In the genomic region with DNA sequence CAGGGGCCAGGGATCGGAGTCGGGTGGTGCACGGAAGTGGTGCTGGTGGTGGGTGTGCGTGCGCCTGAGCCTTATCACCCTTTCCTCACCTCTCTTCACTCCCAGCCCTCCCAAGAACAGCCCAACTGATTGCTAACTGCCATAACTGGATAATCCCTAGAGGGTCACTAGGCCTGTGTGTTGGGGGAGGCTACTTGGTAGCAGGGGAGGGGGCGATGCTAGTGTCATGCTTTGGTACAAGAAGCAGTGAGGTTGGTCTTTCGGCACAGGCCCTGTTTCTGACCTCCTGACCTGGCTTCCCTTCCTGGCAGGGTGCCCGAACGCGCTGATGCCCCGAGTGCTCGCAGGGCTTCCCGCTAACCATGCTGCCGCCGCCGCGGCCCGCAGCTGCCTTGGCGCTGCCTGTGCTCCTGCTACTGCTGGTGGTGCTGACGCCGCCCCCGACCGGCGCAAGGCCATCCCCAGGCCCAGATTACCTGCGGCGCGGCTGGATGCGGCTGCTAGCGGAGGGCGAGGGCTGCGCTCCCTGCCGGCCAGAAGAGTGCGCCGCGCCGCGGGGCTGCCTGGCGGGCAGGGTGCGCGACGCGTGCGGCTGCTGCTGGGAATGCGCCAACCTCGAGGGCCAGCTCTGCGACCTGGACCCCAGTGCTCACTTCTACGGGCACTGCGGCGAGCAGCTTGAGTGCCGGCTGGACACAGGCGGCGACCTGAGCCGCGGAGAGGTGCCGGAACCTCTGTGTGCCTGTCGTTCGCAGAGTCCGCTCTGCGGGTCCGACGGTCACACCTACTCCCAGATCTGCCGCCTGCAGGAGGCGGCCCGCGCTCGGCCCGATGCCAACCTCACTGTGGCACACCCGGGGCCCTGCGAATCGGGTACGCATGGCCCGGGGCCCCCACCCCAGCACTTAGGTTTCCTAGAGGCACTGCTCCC, we compare ENCODE assay signal across 8 cellular contexts. TPM values are rescaled to one million over a fixed set of nuclear protein-coding genes. Genes with fewer than 3 reads are reported as not detected.
DNase-seq lines count a peak whose midpoint lies in the region; ATAC-seq and TF ChIP-seq lines count a peak whose summit lies in the region.

No MANE protein-coding gene starts in this region.

- WGBS in stomach, 5 donors: 3 to 11% (median 4%) methylated on average over 22 to 72 of the region's 72 CpGs

- H3K9me3 ChIP-seq in stomach: no peaks in the 10 kb centered on the region

- H3K36me3 ChIP-seq in stomach: no peaks in the 10 kb centered on the region

- intact Hi-C loops in activated B cell treated with CpG ODN at 0.5 μM for 24 hours (cut with micrococcal nuclease): loop anchor here (5.0 to 10.0 kb wide), 4 partner anchors 160 to 1582 kb away; a partner anchor contains a TSS
- intact Hi-C loops in dorsolateral prefrontal cortex (cut with DNase I): loop anchor here (2.0 to 10.0 kb wide), 2 partner anchors 48 to 68 kb away; no protein-coding TSS in a partner anchor
- intact Hi-C loops in stomach (cut with DNase I; ENCODE audit: low total_unique reads): no loop called here

- H3K4me3 ChIP-seq in NB4 (ENCODE audit: low read depth, low read length) (peak overlapping the region; percentile 97), dorsolateral prefrontal cortex (peak overlapping the region in 49 of 59 donors; percentile 4 to 93 (median 34)), stomach (peak overlapping the region; percentile 63 to 67 (median 65))

- H3K27me3 ChIP-seq in dorsolateral prefrontal cortex: peaks cover 0 to 57% (median 37%) of the 10 kb centered on the region in 45 donors
- peaks cover 0 to 53% (median 4%) of the 10 kb centered on the region in 3 donors for H3K27me3 ChIP-seq in stomach

- H3K4me1 ChIP-seq in stomach: peaks cover 42 to 78% (median 76%) of the 10 kb centered on the region in 4 donors

- no peak for TF ChIP-seq EP300 in stomach (IDR thresholded peaks at IDR 0.05)

- TF ChIP-seq POLR2A in NB4 (IDR thresholded peaks at IDR 0.05; ENCODE audit: extremely low read depth, insufficient read length) (peak; percentile 19), stomach (IDR thresholded peaks at IDR 0.05) (no peak)

- DNase-seq in NCI-H1694 treated with DMSO at 0.1 percent for 48 hours (lab: John Stamatoyannopoulos, UW) (peak; percentile 15), NCI-H1694 (lab: John Stamatoyannopoulos, UW) (no peak), NB4 (ENCODE audit: low read depth) (peak; percentile 89), activated B cell treated with CpG ODN at 0.5 μM for 24 hours (peak; percentile 66), dorsolateral prefrontal cortex (peak in 1 of 10 donors; percentile 44), mesothelial cell of epicardium (ENCODE audit: low spot score in 2 of 2, unreplicated experiment in 2 of 2) (peak; percentile 53 to 75), stomach (peak; percentile 76), pons (ENCODE audit: low spot score) (no peak)

- H3K9me3 Mint-ChIP-seq in activated B cell treated with CpG ODN at 0.5 μM for 24 hours: no peaks in the 10 kb centered on the region
- H3K9me3 Mint-ChIP-seq in mesothelial cell of epicardium: no peaks in the 10 kb centered on the region

- H3K27ac ChIP-seq in dorsolateral prefrontal cortex (peak overlapping the region in 2 of 59 donors; percentile 96 to 97), stomach (peak overlapping the region; percentile 93 to 100 (median 98))

- H3K27me3 Mint-ChIP-seq in activated B cell treated with CpG ODN at 0.5 μM for 24 hours (peaks cover 8% of the 10 kb centered on the region), mesothelial cell of epicardium (ENCODE audit: low read depth) (peaks cover 44% of the 10 kb centered on the region)

- H3K27ac Mint-ChIP-seq in activated B cell treated with CpG ODN at 0.5 μM for 24 hours: no peak overlapping the region
- peak overlapping the region; percentile 94 for H3K27ac Mint-ChIP-seq in mesothelial cell of epicardium

- H3K4me3 Mint-ChIP-seq in activated B cell treated with CpG ODN at 0.5 μM for 24 hours: peak overlapping the region; percentile 66
- peak overlapping the region; percentile 91 for H3K4me3 Mint-ChIP-seq in mesothelial cell of epicardium

- TF ChIP-seq CTCF in NB4 (IDR thresholded peaks at IDR 0.05; ENCODE audit: low read depth, low read length) (peak; percentile 16), activated B cell treated with CpG ODN at 0.5 μM for 24 hours (IDR thresholded peaks at IDR 0.05) (no peak), dorsolateral prefrontal cortex (IDR thresholded peaks at IDR 0.05 in 54 of 56, conservative IDR thresholded peaks at IDR 0.05 in 2 of 56; ENCODE audit: low read depth in 1 of 56, partially characterized antibody in 56 of 56) (peak in 54 of 56 donors; percentile 9 to 66 (median 46)), mesothelial cell of epicardium (IDR thresholded peaks at IDR 0.05; ENCODE audit: unreplicated experiment) (peak; percentile 47), stomach (IDR thresholded peaks at IDR 0.05) (peak in 5 of 7 experiments; percentile 31 to 57 (median 42))

- CTCF ChIA-PET in activated B cell treated with CpG ODN at 0.5 μM for 24 hours (lab: Charles Lee): interaction anchor here (1.1 to 7.5 kb wide), 7 partner anchors 11 to 79 kb away, joined by 3 to 71 read pairs (median 7); no protein-coding TSS in a partner anchor

- ATAC-seq in activated B cell treated with CpG ODN at 0.5 μM for 24 hours (ENCODE audit: low read depth): peak; percentile 28

- POLR2A ChIA-PET in activated B cell treated with CpG ODN at 0.5 μM for 24 hours (lab: Charles Lee): interaction anchor here (0.6 to 2.1 kb wide), 5 partner anchors 31 to 527 kb away, joined by 3 to 5 read pairs (median 4); a partner anchor contains a TSS

- peaks cover 49% of the 10 kb centered on the region for H3K4me1 Mint-ChIP-seq in activated B cell treated with CpG ODN at 0.5 μM for 24 hours
- peaks cover 45% of the 10 kb centered on the region for H3K4me1 Mint-ChIP-seq in mesothelial cell of epicardium

- peaks cover 5% of the 10 kb centered on the region for H3K36me3 Mint-ChIP-seq in activated B cell treated with CpG ODN at 0.5 μM for 24 hours (ENCODE audit: low read depth)
- no peaks in the 10 kb centered on the region for H3K36me3 Mint-ChIP-seq in mesothelial cell of epicardium

RNA-seq across cellular contexts. Expression of a gene that starts 0.7 kb away (rescaled TPM):
- total RNA-seq in activated B cell treated with CpG ODN at 0.5 μM for 24 hours (0.58 TPM in 1 of 2 replicates, not detected in the other), dorsolateral prefrontal cortex (1 to 10 TPM in 105 of 120 experiments, under 1 TPM in 15; 0.37 to 6.3 (median 1.9) TPM), mesothelial cell of epicardium (15.9 to 17.5 TPM (median 16.8 TPM) in 3 replicates), stomach (10 to 100 TPM in 2 of 5 donors, 1 to 10 TPM in 2, not detected in 1; 2.2 to 35.5 (median 14.8) TPM)
- polyA plus RNA-seq in stomach: 10 to 100 TPM; 12.0 to 32.8 (median 12.0) TPM

RNA-seq across cellular contexts. Expression of a gene that starts 31.5 kb away (rescaled TPM):
- total RNA-seq in activated B cell treated with CpG ODN at 0.5 μM for 24 hours (9.5 and 9.8 TPM in 2 replicates), dorsolateral prefrontal cortex (100 to 1,000 TPM in 7 of 120 experiments, 10 to 100 TPM in 113; 53.8 to 127 (median 83.8) TPM), mesothelial cell of epicardium (14.8 to 17.4 TPM (median 17.1 TPM) in 3 replicates), stomach (10 to 100 TPM in 4 of 5 donors, 1 to 10 TPM in 1; 9.9 to 60.4 (median 37.9) TPM)
- 10 to 100 TPM; 11.1 to 20.7 (median 20.5) TPM for polyA plus RNA-seq in stomach

RNA-seq across cellular contexts. Expression of a gene that starts 31.6 kb away (rescaled TPM):
- total RNA-seq in activated B cell treated with CpG ODN at 0.5 μM for 24 hours (0.11 TPM in 1 of 2 replicates, not detected in the other), dorsolateral prefrontal cortex (10 to 100 TPM; 11.3 to 42.8 (median 23.8) TPM), mesothelial cell of epicardium (1.2 to 1.8 TPM (median 1.8 TPM) in 3 replicates), stomach (1 to 10 TPM in 1 of 5 donors, not detected in 4; 2.4 TPM)
- under 1 TPM; 0.20 to 0.76 (median 0.75) TPM for polyA plus RNA-seq in stomach

Comparison
In these comparisons a context has a peak if more than half of its experiments do, and no peak if none do; other contexts are left out.
1. DNase-seq: peak in NCI-H1694 treated with DMSO at 0.1 percent for 48 hours (single experiment), NB4 (single experiment), activated B cell treated with CpG ODN at 0.5 μM for 24 hours (single experiment), mesothelial cell of epicardium (2 of 2) and stomach (single experiment); none in NCI-H1694 (single experiment) and pons (single experiment).
2. H3K4me3 ChIP-seq: peak in every context shown above with its lines; median percentile 97 in NB4; 65 in stomach; 34 in dorsolateral prefrontal cortex.